ENCODE assay signal across 1 cellular context in the genomic region with DNA sequence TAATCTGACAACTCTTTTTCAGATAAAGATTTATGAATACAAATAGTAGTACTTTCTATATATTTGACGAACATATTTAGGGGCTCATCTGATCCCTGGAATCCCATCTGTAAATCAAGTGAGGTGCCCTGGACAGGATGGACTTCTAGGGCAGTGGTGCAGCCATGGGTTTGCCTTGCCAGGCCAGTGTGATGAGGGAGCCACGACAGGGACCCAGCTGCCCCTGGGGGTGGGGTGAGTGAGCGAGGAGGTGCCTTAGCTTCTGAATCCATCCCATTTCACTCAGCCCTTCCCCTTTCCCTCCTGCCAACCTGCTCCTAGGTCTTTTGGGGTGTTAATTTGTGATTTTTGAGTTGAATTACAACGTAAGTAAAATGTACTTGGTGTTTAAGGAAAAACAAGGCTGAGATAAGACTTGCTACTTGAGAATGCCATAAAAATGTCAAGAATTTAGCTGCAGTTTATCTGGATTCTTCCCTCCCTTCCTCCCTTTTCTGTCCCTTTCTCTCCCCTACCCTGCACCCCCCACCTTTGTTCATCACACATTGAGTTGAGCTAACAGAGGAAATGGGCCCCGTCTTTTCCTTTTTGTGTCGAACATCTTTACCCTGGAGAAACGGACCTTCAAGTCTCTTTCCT.
TF ChIP-seq lines count a peak whose summit lies in the region.

No MANE protein-coding gene starts in this region.

TF ChIP-seq in H1, 55 proteins besides CTCF, POLR2A, EP300 and RAD21:
- TF ChIP-seq, protein P1, sequence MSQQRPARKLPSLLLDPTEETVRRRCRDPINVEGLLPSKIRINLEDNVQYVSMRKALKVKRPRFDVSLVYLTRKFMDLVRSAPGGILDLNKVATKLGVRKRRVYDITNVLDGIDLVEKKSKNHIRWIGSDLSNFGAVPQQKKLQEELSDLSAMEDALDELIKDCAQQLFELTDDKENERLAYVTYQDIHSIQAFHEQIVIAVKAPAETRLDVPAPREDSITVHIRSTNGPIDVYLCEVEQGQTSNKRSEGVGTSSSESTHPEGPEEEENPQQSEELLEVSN (IDR thresholded peaks at IDR 0.05) = no peak
- TF ChIP-seq CHD2 (IDR thresholded peaks at IDR 0.05; ENCODE audit: low read length) (no peak), SUZ12 (IDR thresholded peaks at IDR 0.05; ENCODE audit: low read length) (no peak), SIRT6 (IDR thresholded peaks at IDR 0.05; ENCODE audit: low read length) (no peak), RXRA (IDR thresholded peaks at IDR 0.05; ENCODE audit: insufficient read depth, low read depth, low read length) (no peak), MAX (IDR thresholded peaks at IDR 0.05) (no peak), KDM1A (IDR thresholded peaks at IDR 0.05; ENCODE audit: borderline replicate concordance, low read length) (no peak), KDM4A (IDR thresholded peaks at IDR 0.05; ENCODE audit: low read depth, low read length, severe bottlenecking) (no peak), CTBP2 (IDR thresholded peaks at IDR 0.05; ENCODE audit: borderline replicate concordance, insufficient read depth, insufficient read length, low read length) (no peak), CBX5 (IDR thresholded peaks at IDR 0.05; ENCODE audit: low read depth, low read length) (no peak), TAF1 (IDR thresholded peaks at IDR 0.05; ENCODE audit: low read depth, low read length) (no peak), SAP30 (IDR thresholded peaks at IDR 0.05; ENCODE audit: insufficient read depth, insufficient replicate concordance, low read length) (no peak), TCF12 (IDR thresholded peaks at IDR 0.05; ENCODE audit: low read depth, low read length) (no peak), BCL11A (IDR thresholded peaks at IDR 0.05; ENCODE audit: low read depth in 2 of 2, low read length in 2 of 2) (no peak), HDAC6 (IDR thresholded peaks at IDR 0.05; ENCODE audit: low read depth, low read length) (no peak), TAF7 (optimal IDR thresholded peaks at IDR 0.05; ENCODE audit: borderline replicate concordance, low read depth, low read length) (no peak), POLR2AphosphoS5 (IDR thresholded peaks at IDR 0.05; ENCODE audit: low read depth, low read length) (no peak)
- TF ChIP-seq, protein P2, sequence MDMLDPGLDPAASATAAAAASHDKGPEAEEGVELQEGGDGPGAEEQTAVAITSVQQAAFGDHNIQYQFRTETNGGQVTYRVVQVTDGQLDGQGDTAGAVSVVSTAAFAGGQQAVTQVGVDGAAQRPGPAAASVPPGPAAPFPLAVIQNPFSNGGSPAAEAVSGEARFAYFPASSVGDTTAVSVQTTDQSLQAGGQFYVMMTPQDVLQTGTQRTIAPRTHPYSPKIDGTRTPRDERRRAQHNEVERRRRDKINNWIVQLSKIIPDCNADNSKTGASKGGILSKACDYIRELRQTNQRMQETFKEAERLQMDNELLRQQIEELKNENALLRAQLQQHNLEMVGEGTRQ (IDR thresholded peaks at IDR 0.05; ENCODE audit: low read length) = no peak
